In genomic region chr19:13208131-13208963, GRCh38 we compare ENCODE assay signal across 9 cellular contexts. TPM values are rescaled to one million over a fixed set of nuclear protein-coding genes. Genes with fewer than 3 reads are reported as not detected.
DNase-seq lines count a peak whose midpoint lies in the region; ATAC-seq and TF ChIP-seq lines count a peak whose summit lies in the region.
"Had no signal": no experiment of that assay in that cellular context is flagged by ENCODE, and none has a peak within 500 bp of the region (broad histone marks: within the 10 kb centered on the region; RNA-seq: fewer than 3 reads in every experiment).

No MANE protein-coding gene starts in this region.

- H3K27me3 Mint-ChIP-seq in activated CD8-positive, alpha-beta memory T cell treated with anti-CD3 and anti-CD28 coated beads, Interleukin-2, amount 10 ng/mL, durations not matched to agents 7 days and 5 days = no peaks in the 10 kb centered on the region
- H3K27me3 Mint-ChIP-seq in osteocyte (ENCODE audit: unreplicated experiment) = no peaks in the 10 kb centered on the region

- POLR2A ChIA-PET in A673 (lab: Charles Lee; ENCODE audit: low non-redundant PET) = interaction anchor here (0.7 kb wide), 1 partner anchor 12 kb away, joined by 11 read pairs; no protein-coding TSS in a partner anchor

- no peak for TF ChIP-seq POLR2A in esophagus squamous epithelium (IDR thresholded peaks at IDR 0.05)
- TF ChIP-seq POLR2A in upper lobe of left lung (IDR thresholded peaks at IDR 0.05) = no peak

- no peaks in the 10 kb centered on the region for H3K36me3 Mint-ChIP-seq in activated CD8-positive, alpha-beta memory T cell treated with anti-CD3 and anti-CD28 coated beads, Interleukin-2, amount 10 ng/mL, durations not matched to agents 7 days and 5 days
- no peaks in the 10 kb centered on the region for H3K36me3 Mint-ChIP-seq in osteocyte (ENCODE audit: unreplicated experiment)

- no peaks in the 10 kb centered on the region for H3K27me3 ChIP-seq in A673 (replicated peaks; ENCODE audit: insufficient read depth, low read depth, low read length, poor library complexity)
- peaks cover 67% of the 10 kb centered on the region for H3K27me3 ChIP-seq in KMS-11 (ENCODE audit: insufficient read depth, low read depth)
- no peaks in the 10 kb centered on the region for H3K27me3 ChIP-seq in esophagus squamous epithelium
- no peaks in the 10 kb centered on the region for H3K27me3 ChIP-seq in upper lobe of left lung

- H3K79me2 ChIP-seq in KMS-11 (ENCODE audit: insufficient read depth, low read depth) = no peaks in the 10 kb centered on the region

- H3K9me3 Mint-ChIP-seq in activated CD8-positive, alpha-beta memory T cell treated with anti-CD3 and anti-CD28 coated beads, Interleukin-2, amount 10 ng/mL, durations not matched to agents 7 days and 5 days (ENCODE audit: low read depth) = no peaks in the 10 kb centered on the region
- H3K9me3 Mint-ChIP-seq in osteocyte (ENCODE audit: unreplicated experiment) = no peaks in the 10 kb centered on the region

- intact Hi-C loops in A673 (cut with micrococcal nuclease; ENCODE audit: unreplicated experiment) = no loop called here
- intact Hi-C loops in esophagus squamous epithelium (cut with DNase I) = no loop called here

- DNase-seq in A673 (ENCODE audit: low spot score) (peak; percentile 81), esophagus squamous epithelium (lab: John Stamatoyannopoulos, UW) (no peak), osteocyte (ENCODE audit: extremely low spot score, unreplicated experiment) (no peak), upper lobe of left lung (peak in 1 of 2 donors; percentile 87), SHP77 (lab: John Stamatoyannopoulos, UW) (no peak)
- DNase-seq in activated CD8-positive, alpha-beta memory T cell treated with anti-CD3 and anti-CD28 coated beads, Interleukin-2, amount 10 ng/mL, durations not matched to agents 7 days and 5 days = peak; percentile 82

- H3K4me3 Mint-ChIP-seq in activated CD8-positive, alpha-beta memory T cell treated with anti-CD3 and anti-CD28 coated beads, Interleukin-2, amount 10 ng/mL, durations not matched to agents 7 days and 5 days = peak overlapping the region; percentile 84
- H3K4me3 Mint-ChIP-seq in osteocyte (ENCODE audit: unreplicated experiment) = peak overlapping the region; percentile 67

- H3K9me3 ChIP-seq in A673 (ENCODE audit: low read depth, low read length, poor library complexity, severe bottlenecking) (no peaks in the 10 kb centered on the region), esophagus squamous epithelium (no peaks in the 10 kb centered on the region), upper lobe of left lung (no peaks in the 10 kb centered on the region)

- H4K20me1 ChIP-seq in KMS-11 (ENCODE audit: insufficient read depth) = no peaks in the 10 kb centered on the region

- TF ChIP-seq CTCF in A673 (conservative IDR thresholded peaks at IDR 0.05; ENCODE audit: low read depth, low read length) (no peak), KMS-11 (conservative IDR thresholded peaks at IDR 0.05; ENCODE audit: low read depth, low read length) (no peak), esophagus squamous epithelium (IDR thresholded peaks at IDR 0.05) (no peak), osteocyte (IDR thresholded peaks at IDR 0.05) (no peak), upper lobe of left lung (IDR thresholded peaks at IDR 0.05) (no peak)

- H3K4me1 ChIP-seq in A673 (ENCODE audit: insufficient read depth, low read length, poor library complexity, severe bottlenecking) (peaks cover 14% of the 10 kb centered on the region), KMS-11 (ENCODE audit: low read depth, poor library complexity, severe bottlenecking) (peaks cover 12% of the 10 kb centered on the region), esophagus squamous epithelium (peaks cover 5 to 23% (median 6%) of the 10 kb centered on the region in 3 donors), upper lobe of left lung (peaks cover 3 to 14% (median 5%) of the 10 kb centered on the region in 4 donors)

- 6 to 15% methylated on average over 5 to 34 of the region's 49 CpGs for WGBS in esophagus squamous epithelium, 2 donors
- 20 to 25% methylated on average over 19 to 25 of the region's 49 CpGs for WGBS in upper lobe of left lung, 2 donors

- no peak for TF ChIP-seq EP300 in upper lobe of left lung (IDR thresholded peaks at IDR 0.05)

- H3K4me2 ChIP-seq in KMS-11 = peak overlapping the region; percentile 42; the same call in 1 of the 2 replicates

- peak overlapping the region; percentile 97 for H3K27ac Mint-ChIP-seq in activated CD8-positive, alpha-beta memory T cell treated with anti-CD3 and anti-CD28 coated beads, Interleukin-2, amount 10 ng/mL, durations not matched to agents 7 days and 5 days
- peak overlapping the region; percentile 94 for H3K27ac Mint-ChIP-seq in osteocyte (ENCODE audit: unreplicated experiment)

- no peak overlapping the region for H3K9ac ChIP-seq in KMS-11

- peaks cover 6% of the 10 kb centered on the region for H3K4me1 Mint-ChIP-seq in activated CD8-positive, alpha-beta memory T cell treated with anti-CD3 and anti-CD28 coated beads, Interleukin-2, amount 10 ng/mL, durations not matched to agents 7 days and 5 days
- peaks cover 8% of the 10 kb centered on the region for H3K4me1 Mint-ChIP-seq in osteocyte (ENCODE audit: unreplicated experiment)

- BruUV-seq in A673 (replicated peaks; lab: Mats Ljungman, UMichigan) = no TSS peak

- no peaks in the 10 kb centered on the region for H3K36me3 ChIP-seq in A673 (ENCODE audit: insufficient read depth, low read length, poor library complexity, severe bottlenecking)
- H3K36me3 ChIP-seq in KMS-11 (ENCODE audit: insufficient read depth) = no peaks in the 10 kb centered on the region
- H3K36me3 ChIP-seq in esophagus squamous epithelium = no peaks in the 10 kb centered on the region
- H3K36me3 ChIP-seq in upper lobe of left lung = no peaks in the 10 kb centered on the region

- H3K27ac ChIP-seq in A673 (ENCODE audit: low read depth, low read length, poor library complexity, severe bottlenecking) (peak overlapping the region; percentile 83), KMS-11 (no peak overlapping the region), esophagus squamous epithelium (peak overlapping the region; percentile 73 to 89 (median 75)), upper lobe of left lung (peak overlapping the region; percentile 85 to 93 (median 88))
- H3K27ac ChIP-seq: C4-2B had no signal

- CTCF ChIA-PET in A673 (lab: Charles Lee) = no interaction called here
- CTCF ChIA-PET in activated CD8-positive, alpha-beta memory T cell treated with anti-CD3 and anti-CD28 coated beads, Interleukin-2, amount 10 ng/mL, durations not matched to agents 7 days and 5 days (lab: Charles Lee) = interaction anchor here (0.6 to 1.4 kb wide), 2 partner anchors 14 to 32 kb away, joined by 4 read pairs; no protein-coding TSS in a partner anchor

- H3K4me3 ChIP-seq in A673 (ENCODE audit: low read depth, low read length, poor library complexity, severe bottlenecking) (peak overlapping the region; percentile 31), KMS-11 (IDR thresholded peaks at IDR 0.05; ENCODE audit: insufficient read depth, low read depth, low read length) (no peak overlapping the region), esophagus squamous epithelium (peak overlapping the region; percentile 42 to 69 (median 54)), upper lobe of left lung (peak overlapping the region; percentile 35 to 61 (median 47))

- peak; percentile 50 for ATAC-seq in GM19328 (IDR thresholded peaks at IDR 0.05; ENCODE audit: unreplicated experiment)
- peak; percentile 67 for ATAC-seq in activated CD8-positive, alpha-beta memory T cell treated with anti-CD3 and anti-CD28 coated beads, Interleukin-2, amount 10 ng/mL, durations not matched to agents 7 days and 5 days
- ATAC-seq in upper lobe of left lung (ENCODE audit: low FRiP score in 2 of 2) = peak in 1 of 2 donors; percentile 67

- no peak overlapping the region for H2AFZ ChIP-seq in KMS-11 (ENCODE audit: low read depth)

RNA-seq across cellular contexts. Expression of gene IER2, which starts 58.1 kb away (rescaled TPM):
- 148 and 164 TPM in 2 replicates for total RNA-seq in A673 (2021)
- total RNA-seq in activated CD8-positive, alpha-beta memory T cell treated with anti-CD3 and anti-CD28 coated beads, Interleukin-2, amount 10 ng/mL, durations not matched to agents 7 days and 5 days = 100 to 1,000 TPM; 148 to 209 TPM
- 100 to 1,000 TPM in 1 of 4 donors, 10 to 100 TPM in 3; 46.5 to 118 (median 76.9) TPM for total RNA-seq in esophagus squamous epithelium
- total RNA-seq in osteocyte = 109 and 148 TPM in 2 replicates
- total RNA-seq in upper lobe of left lung = 100 to 1,000 TPM in 4 of 6 donors, 10 to 100 TPM in 2; 94.3 to 246 (median 129) TPM

RNA-seq across cellular contexts. Expression of gene STX10, which starts 58.2 kb away (rescaled TPM):
- total RNA-seq in A673 (2021) = 63.3 and 69.5 TPM in 2 replicates
- 10 to 100 TPM; 58.6 to 70.1 TPM for total RNA-seq in activated CD8-positive, alpha-beta memory T cell treated with anti-CD3 and anti-CD28 coated beads, Interleukin-2, amount 10 ng/mL, durations not matched to agents 7 days and 5 days
- 10 to 100 TPM; 50.3 to 80.4 (median 69.3) TPM for total RNA-seq in esophagus squamous epithelium
- total RNA-seq in osteocyte = 48.5 and 50.5 TPM in 2 replicates
- 100 to 1,000 TPM in 4 of 6 donors, 10 to 100 TPM in 2; 80.0 to 348 (median 107) TPM for total RNA-seq in upper lobe of left lung

Comparison
In these comparisons a context has a peak if more than half of its experiments do, and no peak if none do; other contexts are left out.
1. DNase-seq: peak in A673 (single experiment) and activated CD8-positive, alpha-beta memory T cell treated with anti-CD3 and anti-CD28 coated beads, Interleukin-2, amount 10 ng/mL, durations not matched to agents 7 days and 5 days (single experiment); none in esophagus squamous epithelium (single experiment), osteocyte (single experiment) and SHP77 (0 of 2).